ENCODE assay signal across 8 cellular contexts in the genomic region with DNA sequence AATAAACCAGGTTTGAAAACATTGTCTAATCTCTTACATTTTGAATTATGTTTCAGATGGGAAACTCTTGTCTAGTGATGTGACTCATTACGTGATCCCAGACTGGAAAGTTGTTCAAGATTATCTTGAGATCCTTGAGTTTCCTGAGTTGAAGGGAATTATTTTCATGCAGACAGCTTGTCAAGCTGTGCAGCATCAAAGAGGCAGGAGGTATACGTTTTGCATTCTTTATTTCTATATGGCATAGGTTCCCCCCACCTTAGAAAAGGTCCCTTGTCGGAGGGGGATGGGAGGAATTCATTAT. TPM values are rescaled to one million over a fixed set of nuclear protein-coding genes. Genes with fewer than 3 reads are reported as not detected.
A peak's percentile ranks its signal among the peaks of the same experiment; 100 is the strongest.
DNase-seq lines count a peak whose midpoint lies in the region; ATAC-seq, FAIRE-seq and TF ChIP-seq lines count a peak whose summit lies in the region.

No MANE protein-coding gene starts in this region.

- H2AK5ac ChIP-seq in mesendoderm (ENCODE audit: low read length), result no peak overlapping the region

- 18% methylated on average over 3 of the region's 3 CpGs for WGBS in A549 (ENCODE audit: missing lambda C conversion rate)
- no CpG with 5 or more reads among the region's 3 CpGs for WGBS in mesendoderm (ENCODE audit: extremely low coverage, insufficient coverage, low lambda C conversion rate)

- H3K36me3 Mint-ChIP-seq in activated naive CD4-positive, alpha-beta T cell treated with anti-CD3 and anti-CD28 coated beads, Interleukin-2, amount 50 U/mL, for 72 hours, result peaks cover 5 to 12% of the 10 kb centered on the region in 2 donors

- H3K9ac ChIP-seq in mesendoderm (ENCODE audit: low read length), result peak overlapping the region; percentile 21

- H4K8ac ChIP-seq in mesendoderm (ENCODE audit: low read depth, low read length), result no peak overlapping the region

- no peaks in the 10 kb centered on the region for H3K27me3 ChIP-seq in mesendoderm (ENCODE audit: insufficient read depth, low read length, poor library complexity)

- TF ChIP-seq CTCF in A549 (IDR thresholded peaks at IDR 0.05) (no peak), GM10248 (IDR thresholded peaks at IDR 0.05; ENCODE audit: control extremely low read depth, extremely low read depth, low read depth, missing control alignments) (no peak)

- DNase-seq in A549 (ENCODE audit: low read depth in 1 of 2, low spot score in 1 of 2), result peak in 1 of 2 experiments; percentile 39
- DNase-seq in H54 (ENCODE audit: insufficient read length, low spot score), result peak; percentile 16
- no peak for DNase-seq in activated naive CD4-positive, alpha-beta T cell treated with anti-CD3 and anti-CD28 coated beads, Interleukin-2, amount 50 U/mL, for 72 hours (ENCODE audit: low spot score in 2 of 2)
- DNase-seq in mesendoderm, result peak; percentile 2
- no peak for DNase-seq in nucleus accumbens (lab: John Stamatoyannopoulos, UW)
- DNase-seq in GOT3 (lab: John Stamatoyannopoulos, UW), result no peak
- DNase-seq in GM10248 (ENCODE audit: extremely low spot score), result no peak
- no peak for DNase-seq in NCI-H1092 treated with DMSO at 0.1 percent for 48 hours (lab: John Stamatoyannopoulos, UW)

- H3K9me3 Mint-ChIP-seq in activated naive CD4-positive, alpha-beta T cell treated with anti-CD3 and anti-CD28 coated beads, Interleukin-2, amount 50 U/mL, for 72 hours, result no peaks in the 10 kb centered on the region

- no peak overlapping the region for H3K4ac ChIP-seq in mesendoderm (ENCODE audit: low read depth, low read length)

- no peak overlapping the region for H2BK5ac ChIP-seq in mesendoderm (ENCODE audit: low read length)

- peak overlapping the region; percentile 78 for H3K4me2 ChIP-seq in A549
- no peak overlapping the region for H3K4me2 ChIP-seq in mesendoderm (ENCODE audit: low read length)

- no peak overlapping the region for H2BK15ac ChIP-seq in mesendoderm (replicated peaks; ENCODE audit: low read depth)

- no peak for TF ChIP-seq EP300 in A549 (IDR thresholded peaks at IDR 0.05)

- CTCF ChIA-PET in A549 (lab: Yijun Ruan, JAX), result interaction anchor here (1.0 to 2.8 kb wide), 6 partner anchors 10 to 203 kb away, joined by 3 to 11 read pairs (median 5); partner anchors contain the start of gene SNAPC5
- CTCF ChIA-PET in GM10248 (lab: Yijun Ruan, JAX), result interaction anchor here (1.0 to 5.3 kb wide), 3 partner anchors 11 to 203 kb away, joined by 3 to 28 read pairs (median 8); partner anchors contain the start of gene SNAPC5

- H3K23ac ChIP-seq in mesendoderm (ENCODE audit: low read length), result no peak overlapping the region

- TF ChIP-seq RAD21 in A549 (conservative IDR thresholded peaks at IDR 0.05 in 1 of 2, IDR thresholded peaks at IDR 0.05 in 1 of 2), result no peak

- H3K79me1 ChIP-seq in mesendoderm (ENCODE audit: low read length), result no peaks in the 10 kb centered on the region

- TF ChIP-seq POLR2A in A549 (IDR thresholded peaks at IDR 0.05; ENCODE audit: low read length) (no peak), H54 (IDR thresholded peaks at IDR 0.05; ENCODE audit: low read depth, low read length) (no peak)

- no peak overlapping the region for H4K5ac ChIP-seq in mesendoderm (ENCODE audit: low read length)

- H2BK120ac ChIP-seq in mesendoderm (ENCODE audit: low read depth, low read length), result no peak overlapping the region

- H3K56ac ChIP-seq in mesendoderm (ENCODE audit: low read length), result peak overlapping the region; percentile 44

- POLR2A ChIA-PET in A549 (lab: Yijun Ruan, JAX) (interaction anchor here (1.1 to 1.3 kb wide), 2 partner anchors 203 to 426 kb away, joined by 3 to 9 read pairs; partner anchors contain the start of genes RAB11A and SNAPC5), GM10248 (lab: Yijun Ruan, JAX) (no interaction called here)

- H3K18ac ChIP-seq in mesendoderm (ENCODE audit: low read length), result no peak overlapping the region

- H3K79me2 ChIP-seq in mesendoderm (ENCODE audit: control insufficient read depth, insufficient read depth, low read length), result no peaks in the 10 kb centered on the region

- peak overlapping the region; percentile 92 to 95 for H3K27ac Mint-ChIP-seq in activated naive CD4-positive, alpha-beta T cell treated with anti-CD3 and anti-CD28 coated beads, Interleukin-2, amount 50 U/mL, for 72 hours

- H3K36me3 ChIP-seq in mesendoderm (ENCODE audit: control insufficient read depth, insufficient read depth, low read length), result no peaks in the 10 kb centered on the region

- no peak for FAIRE-seq in A549 (lab: Jason Lieb, UNC)
- no peak for FAIRE-seq in H54 (lab: Jason Lieb, UNC)

- H3K9me3 ChIP-seq in A549, result no peaks in the 10 kb centered on the region

- ATAC-seq in A549, result no peak
- ATAC-seq in activated naive CD4-positive, alpha-beta T cell treated with anti-CD3 and anti-CD28 coated beads, Interleukin-2, amount 50 U/mL, for 72 hours, result no peak

- peak overlapping the region; percentile 95 for H3K27ac ChIP-seq in A549
- H3K27ac ChIP-seq in mesendoderm (ENCODE audit: low read depth, low read length), result no peak overlapping the region

- H3K4me1 ChIP-seq in A549, result peaks cover 21% of the 10 kb centered on the region
- H3K4me1 ChIP-seq in mesendoderm (ENCODE audit: control insufficient read depth, low read depth, low read length), result peaks cover 10% of the 10 kb centered on the region

- peak overlapping the region; percentile 51 for H3K4me3 ChIP-seq in A549
- no peak overlapping the region for H3K4me3 ChIP-seq in mesendoderm (ENCODE audit: low read length)

TF ChIP-seq in A549, 52 proteins besides CTCF, POLR2A, EP300 and RAD21 (continues in another document):
- TF ChIP-seq HDAC2 (IDR thresholded peaks at IDR 0.05) (no peak), CEBPB (IDR thresholded peaks at IDR 0.05) (no peak), HOXB13 (CRISPR knock-in tag; IDR thresholded peaks at IDR 0.05; ENCODE audit: low read depth) (no peak), BCL3 (IDR thresholded peaks at IDR 0.05) (no peak), FOSB (CRISPR knock-in tag; IDR thresholded peaks at IDR 0.05) (no peak), JUNB (IDR thresholded peaks at IDR 0.05) (no peak), GATA3 (IDR thresholded peaks at IDR 0.05; ENCODE audit: borderline replicate concordance) (no peak), ZC3H11A (IDR thresholded peaks at IDR 0.05) (no peak), ZNF302 (CRISPR knock-in tag; IDR thresholded peaks at IDR 0.05) (no peak), RNF2 (IDR thresholded peaks at IDR 0.05; ENCODE audit: borderline replicate concordance, low read depth) (no peak), TFCP2L1 (CRISPR knock-in tag; IDR thresholded peaks at IDR 0.05) (no peak), FOSL2 (IDR thresholded peaks at IDR 0.05) (no peak), FOSL2 (CRISPR knock-in tag; IDR thresholded peaks at IDR 0.05) (no peak), RARB (CRISPR knock-in tag; IDR thresholded peaks at IDR 0.05) (no peak), NFE2L2 (conservative IDR thresholded peaks at IDR 0.05; ENCODE audit: low read length) (no peak)
- TF ChIP-seq, protein P1, sequence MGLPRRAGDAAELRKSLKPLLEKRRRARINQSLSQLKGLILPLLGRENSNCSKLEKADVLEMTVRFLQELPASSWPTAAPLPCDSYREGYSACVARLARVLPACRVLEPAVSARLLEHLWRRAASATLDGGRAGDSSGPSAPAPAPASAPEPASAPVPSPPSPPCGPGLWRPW (IDR thresholded peaks at IDR 0.05), result no peak
- TF ChIP-seq, protein P2, sequence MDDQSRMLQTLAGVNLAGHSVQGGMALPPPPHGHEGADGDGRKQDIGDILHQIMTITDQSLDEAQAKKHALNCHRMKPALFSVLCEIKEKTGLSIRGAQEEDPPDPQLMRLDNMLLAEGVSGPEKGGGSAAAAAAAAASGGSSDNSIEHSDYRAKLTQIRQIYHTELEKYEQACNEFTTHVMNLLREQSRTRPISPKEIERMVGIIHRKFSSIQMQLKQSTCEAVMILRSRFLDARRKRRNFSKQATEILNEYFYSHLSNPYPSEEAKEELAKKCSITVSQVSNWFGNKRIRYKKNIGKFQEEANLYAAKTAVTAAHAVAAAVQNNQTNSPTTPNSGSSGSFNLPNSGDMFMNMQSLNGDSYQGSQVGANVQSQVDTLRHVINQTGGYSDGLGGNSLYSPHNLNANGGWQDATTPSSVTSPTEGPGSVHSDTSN (IDR thresholded peaks at IDR 0.05), result no peak

RNA-seq across cellular contexts. Expression of gene DIS3L, which starts 1.5 kb away (rescaled TPM):
- polyA plus RNA-seq in A549 (2011; rRNA removed), result 64.3 and 74.9 TPM in 2 replicates
- 20.0 and 22.0 TPM in 2 replicates for polyA plus RNA-seq in A549 (2012; cell fraction: cytosol; rRNA removed)
- 13.1 and 24.2 TPM in 2 replicates for polyA plus RNA-seq in A549 (2012; cell fraction: nucleus; rRNA removed)
- 43.6 to 47.9 TPM (median 44.6 TPM) in 3 replicates for polyA plus RNA-seq in A549 (2017; fragmentation: RNase III; extraction: RNeasy Plus Mini Kit Qiagen cat#74134 plus additional on column Dnase treatment)
- polyA minus RNA-seq in A549 (2011; rRNA and poly(A)+ RNA removed), result 57.4 and 61.2 TPM in 2 replicates
- 10 to 100 TPM; 11.2 to 27.0 TPM for total RNA-seq in activated naive CD4-positive, alpha-beta T cell treated with anti-CD3 and anti-CD28 coated beads, Interleukin-2, amount 50 U/mL, for 72 hours
- polyA plus RNA-seq in mesendoderm (2013, experiment 1 of 2), result 15.9 TPM
- polyA plus RNA-seq in mesendoderm (2013, experiment 2 of 2), result 15.1 TPM

RNA-seq across cellular contexts. Expression of gene MEGF11, which starts 41.3 kb away (rescaled TPM):
- polyA plus RNA-seq in A549 (2011; rRNA removed) (0.25 and 0.33 TPM in 2 replicates), A549 (2017; fragmentation: RNase III; extraction: RNeasy Plus Mini Kit Qiagen cat#74134 plus additional on column Dnase treatment) (0.31 to 0.49 TPM (median 0.37 TPM) in 3 replicates)
- polyA plus RNA-seq in A549 (2012; cell fraction: cytosol; rRNA removed), result 0.24 and 0.51 TPM in 2 replicates
- 0.72 and 0.78 TPM in 2 replicates for polyA plus RNA-seq in A549 (2012; cell fraction: nucleus; rRNA removed)
- polyA minus RNA-seq in A549 (2011; rRNA and poly(A)+ RNA removed), result 0.44 and 0.74 TPM in 2 replicates
- not detected for total RNA-seq in activated naive CD4-positive, alpha-beta T cell treated with anti-CD3 and anti-CD28 coated beads, Interleukin-2, amount 50 U/mL, for 72 hours
- 0.94 TPM for polyA plus RNA-seq in mesendoderm (2013, experiment 1 of 2)
- polyA plus RNA-seq in mesendoderm (2013, experiment 2 of 2), result 1.5 TPM

Comparison
In these comparisons a context has a peak if more than half of its experiments do, and no peak if none do; other contexts are left out.
1. DNase-seq: peak in H54 (single experiment) and mesendoderm (single experiment); none in activated naive CD4-positive, alpha-beta T cell treated with anti-CD3 and anti-CD28 coated beads, Interleukin-2, amount 50 U/mL, for 72 hours (0 of 2), nucleus accumbens (0 of 56), GOT3 (single experiment), GM10248 (single experiment) and NCI-H1092 treated with DMSO at 0.1 percent for 48 hours (single experiment).